In genomic region chr5:10202089-10202753, GRCh38 we compare ENCODE assay signal across 1 cellular context.
TF ChIP-seq lines count a peak whose summit lies in the region.

No MANE protein-coding gene starts in this region.

TF ChIP-seq in GM23338, 12 proteins besides CTCF, POLR2A, EP300 and RAD21 (continued from another document):
- TF ChIP-seq STAT1 (IDR thresholded peaks at IDR 0.05; ENCODE audit: unreplicated experiment), result no peak
- TF ChIP-seq, protein P1, sequence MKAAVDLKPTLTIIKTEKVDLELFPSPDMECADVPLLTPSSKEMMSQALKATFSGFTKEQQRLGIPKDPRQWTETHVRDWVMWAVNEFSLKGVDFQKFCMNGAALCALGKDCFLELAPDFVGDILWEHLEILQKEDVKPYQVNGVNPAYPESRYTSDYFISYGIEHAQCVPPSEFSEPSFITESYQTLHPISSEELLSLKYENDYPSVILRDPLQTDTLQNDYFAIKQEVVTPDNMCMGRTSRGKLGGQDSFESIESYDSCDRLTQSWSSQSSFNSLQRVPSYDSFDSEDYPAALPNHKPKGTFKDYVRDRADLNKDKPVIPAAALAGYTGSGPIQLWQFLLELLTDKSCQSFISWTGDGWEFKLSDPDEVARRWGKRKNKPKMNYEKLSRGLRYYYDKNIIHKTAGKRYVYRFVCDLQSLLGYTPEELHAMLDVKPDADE (IDR thresholded peaks at IDR 0.05), result no peak
- TF ChIP-seq EZH2phosphoT487 (IDR thresholded peaks at IDR 0.05; ENCODE audit: unreplicated experiment), result no peak
- no peak for TF ChIP-seq REST (IDR thresholded peaks at IDR 0.05; ENCODE audit: unreplicated experiment)
- TF ChIP-seq NANOG (IDR thresholded peaks at IDR 0.05; ENCODE audit: borderline replicate concordance), result no peak
- no peak for TF ChIP-seq JUNB (IDR thresholded peaks at IDR 0.05; ENCODE audit: unreplicated experiment)
